ENCODE assay signal across 8 cellular contexts in genomic region chr15:80093854-80094418, GRCh38. TPM values are rescaled to one million over a fixed set of nuclear protein-coding genes. Genes with fewer than 3 reads are reported as not detected.
A peak's percentile ranks its signal among the peaks of the same experiment; 100 is the strongest.
DNase-seq lines count a peak whose midpoint lies in the region; ATAC-seq and TF ChIP-seq lines count a peak whose summit lies in the region.

No MANE protein-coding gene starts in this region.

- intact Hi-C loops in CD14-positive monocyte (cut with micrococcal nuclease), result no loop called here

- ATAC-seq in activated naive CD8-positive, alpha-beta T cell treated with anti-CD3 and anti-CD28 coated beads, Interleukin-2, amount 50 U/mL, for 24 hours, result peak; percentile 92

- peaks cover 5% of the 10 kb centered on the region for H3K36me3 Mint-ChIP-seq in activated naive CD8-positive, alpha-beta T cell treated with anti-CD3 and anti-CD28 coated beads, Interleukin-2, amount 50 U/mL, for 24 hours (ENCODE audit: low read depth)
- peaks cover 6 to 21% of the 10 kb centered on the region in 2 donors for H3K36me3 Mint-ChIP-seq in CD14-positive monocyte
- H3K36me3 Mint-ChIP-seq in immature natural killer cell, result no peaks in the 10 kb centered on the region

- DNase-seq in stimulated activated CD4-positive, alpha-beta T cell treated with anti-CD3 and anti-CD28 coated beads, Interleukin-15, amount 100 ng/mL, for 24 hours, result peak; percentile 39
- no peak for DNase-seq in stimulated activated CD4-positive, alpha-beta T cell treated with anti-CD3 and anti-CD28 coated beads, Interleukin-12 subunit alpha, Interleukin-12 subunit beta, amount 100 ng/mL, for 4 hours
- DNase-seq in activated naive CD8-positive, alpha-beta T cell treated with anti-CD3 and anti-CD28 coated beads, Interleukin-2, amount 50 U/mL, for 24 hours, result peak; percentile 18
- DNase-seq in left kidney (ENCODE audit: low read depth, low spot score) (peak; percentile 45), CD14-positive monocyte (ENCODE audit: low spot score) (no peak), immature natural killer cell (no peak), CD1c-positive myeloid dendritic cell (ENCODE audit: extremely low spot score) (no peak)
- no peak for DNase-seq in NK-92 treated with Interleukin-12 subunit alpha and Interleukin-12 subunit beta, amount 100 ng/mL, for 24 hours (lab: John Stamatoyannopoulos, UW)

- H3K27ac Mint-ChIP-seq in activated naive CD8-positive, alpha-beta T cell treated with anti-CD3 and anti-CD28 coated beads, Interleukin-2, amount 50 U/mL, for 24 hours, result peak overlapping the region; percentile 52
- H3K27ac Mint-ChIP-seq in CD14-positive monocyte (no peak overlapping the region), immature natural killer cell (no peak overlapping the region)

- no peaks in the 10 kb centered on the region for H3K9me3 Mint-ChIP-seq in activated naive CD8-positive, alpha-beta T cell treated with anti-CD3 and anti-CD28 coated beads, Interleukin-2, amount 50 U/mL, for 24 hours
- H3K9me3 Mint-ChIP-seq in CD14-positive monocyte (no peaks in the 10 kb centered on the region), immature natural killer cell (no peaks in the 10 kb centered on the region)

- no peaks in the 10 kb centered on the region for H3K27me3 Mint-ChIP-seq in activated naive CD8-positive, alpha-beta T cell treated with anti-CD3 and anti-CD28 coated beads, Interleukin-2, amount 50 U/mL, for 24 hours
- H3K27me3 Mint-ChIP-seq in CD14-positive monocyte (ENCODE audit: low read depth in 3 of 3), result no peaks in the 10 kb centered on the region
- peaks cover 0 to 4% (median 0%) of the 10 kb centered on the region in 3 donors for H3K27me3 Mint-ChIP-seq in immature natural killer cell (ENCODE audit: low read depth in 3 of 3)

- H3K4me3 Mint-ChIP-seq in activated naive CD8-positive, alpha-beta T cell treated with anti-CD3 and anti-CD28 coated beads, Interleukin-2, amount 50 U/mL, for 24 hours, result peak overlapping the region; percentile 8
- no peak overlapping the region for H3K4me3 Mint-ChIP-seq in CD14-positive monocyte
- no peak overlapping the region for H3K4me3 Mint-ChIP-seq in immature natural killer cell

- peaks cover 39% of the 10 kb centered on the region for H3K4me1 Mint-ChIP-seq in activated naive CD8-positive, alpha-beta T cell treated with anti-CD3 and anti-CD28 coated beads, Interleukin-2, amount 50 U/mL, for 24 hours
- no peaks in the 10 kb centered on the region for H3K4me1 Mint-ChIP-seq in CD14-positive monocyte
- peaks cover 43 to 75% of the 10 kb centered on the region in 2 donors for H3K4me1 Mint-ChIP-seq in immature natural killer cell

- no peak for TF ChIP-seq CTCF in CD14-positive monocyte (IDR thresholded peaks at IDR 0.05)

RNA-seq across cellular contexts. Expression of gene ZFAND6, which starts 34.5 kb away (rescaled TPM):
- polyA plus RNA-seq in CD14-positive monocyte (100 to 1,000 TPM in 1 of 2 donors, 10 to 100 TPM in 1; 99.6 to 106 TPM), immature natural killer cell (100 to 1,000 TPM; 136 to 143 (median 136) TPM)

RNA-seq across cellular contexts. Expression of gene FAH, which starts 58.9 kb away (rescaled TPM):
- 10 to 100 TPM; 24.0 to 25.4 TPM for polyA plus RNA-seq in CD14-positive monocyte
- 10 to 100 TPM in 1 of 3 donors, 1 to 10 TPM in 2; 3.9 to 13.0 (median 8.2) TPM for polyA plus RNA-seq in immature natural killer cell

Comparison
In these comparisons a context has a peak if more than half of its experiments do, and no peak if none do; other contexts are left out.
1. DNase-seq: peak in stimulated activated CD4-positive, alpha-beta T cell treated with anti-CD3 and anti-CD28 coated beads, Interleukin-15, amount 100 ng/mL, for 24 hours (single experiment), activated naive CD8-positive, alpha-beta T cell treated with anti-CD3 and anti-CD28 coated beads, Interleukin-2, amount 50 U/mL, for 24 hours (single experiment) and left kidney (single experiment); none in stimulated activated CD4-positive, alpha-beta T cell treated with anti-CD3 and anti-CD28 coated beads, Interleukin-12 subunit alpha, Interleukin-12 subunit beta, amount 100 ng/mL, for 4 hours (single experiment), NK-92 treated with Interleukin-12 subunit alpha and Interleukin-12 subunit beta, amount 100 ng/mL, for 24 hours (single experiment), CD14-positive monocyte (single experiment), immature natural killer cell (0 of 3) and CD1c-positive myeloid dendritic cell (single experiment).